Comparison of ENCODE assay signal across 9 cellular contexts in the genomic region with DNA sequence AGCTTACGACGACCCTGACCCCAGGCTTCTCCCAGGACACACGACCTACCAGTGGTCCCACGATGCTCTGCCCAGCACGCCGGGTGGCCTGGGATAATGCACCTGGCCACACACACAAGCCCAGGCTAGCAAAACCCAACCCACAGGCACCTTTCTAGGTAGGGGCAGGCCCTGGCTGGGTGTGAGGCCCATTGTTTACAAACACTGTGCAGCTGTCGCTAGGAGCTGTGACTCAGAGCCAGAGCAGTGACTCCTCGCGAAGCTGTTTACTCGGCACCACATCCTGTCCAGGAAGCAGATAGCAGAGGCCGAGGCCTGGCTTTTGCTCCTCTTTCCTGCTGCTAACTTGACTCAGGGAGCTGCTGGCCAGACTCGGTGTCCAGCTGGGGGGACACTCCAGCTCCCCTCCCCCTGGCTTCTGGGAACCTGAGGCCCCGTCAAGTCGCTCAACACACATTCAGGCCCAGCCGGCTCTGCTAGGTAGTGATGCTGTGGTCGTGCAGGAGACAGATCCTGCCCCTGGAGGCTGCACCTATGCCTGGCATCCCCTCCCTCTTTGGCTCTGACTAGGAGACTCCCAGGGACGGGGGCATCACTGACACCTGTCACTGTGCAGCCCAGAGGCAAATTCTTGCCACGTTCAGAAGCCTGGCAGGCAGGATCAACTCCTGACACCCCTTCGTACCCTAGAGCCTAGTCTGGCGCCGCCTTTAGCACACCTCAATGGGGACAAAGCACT. TPM values are rescaled to one million over a fixed set of nuclear protein-coding genes. Genes with fewer than 3 reads are reported as not detected.
A peak's percentile ranks its signal among the peaks of the same experiment; 100 is the strongest.
DNase-seq lines count a peak whose midpoint lies in the region; ATAC-seq and TF ChIP-seq lines count a peak whose summit lies in the region.
"Had no signal": no experiment of that assay in that cellular context is flagged by ENCODE, and none has a peak within 500 bp of the region (broad histone marks: within the 10 kb centered on the region; RNA-seq: fewer than 3 reads in every experiment).

No MANE protein-coding gene starts in this region.

- H3K9me3 Mint-ChIP-seq in activated T-helper 1 cell treated with anti-CD3 and anti-CD28 coated beads, Interleukin-12 subunit alpha, Interleukin-12 subunit beta, Interleukin-2, Interleukin-4 antibody, amounts not matched to agents 30 ng/mL and 10 ng/mL and 1 ng/mL, durations not matched to agents 14 hours and 24 hours and 36 hours: no peaks in the 10 kb centered on the region

- TF ChIP-seq CTCF in PC-3 (conservative IDR thresholded peaks at IDR 0.05; ENCODE audit: low read depth, low read length) (no peak), fibroblast of lung (conservative IDR thresholded peaks at IDR 0.05 in 1 of 2, IDR thresholded peaks at IDR 0.05 in 1 of 2; ENCODE audit: low read depth in 1 of 2, low read length in 2 of 2) (no peak), neural cell (IDR thresholded peaks at IDR 0.05; ENCODE audit: poor library complexity, severe bottlenecking) (no peak)

- peak overlapping the region; percentile 39; the same call in 1 of the 2 replicates for H3K4me3 ChIP-seq in PC-3 (ENCODE audit: low read length)
- no peak overlapping the region for H3K4me3 ChIP-seq in fibroblast of lung (replicated peaks in 1 of 4; ENCODE audit: control extremely low read depth in 1 of 4, insufficient read depth in 1 of 4, low read depth in 3 of 4, low read length in 4 of 4)
- H3K4me3 ChIP-seq in neural cell (ENCODE audit: low read length): no peak overlapping the region
- H3K4me3 ChIP-seq in stomach smooth muscle (ENCODE audit: low read length in 2 of 2): peak overlapping the region in 1 of 2 donors; percentile 44
- H3K4me3 ChIP-seq: SK-N-MC had no signal

- H3K27me3 ChIP-seq in PC-3 (ENCODE audit: low read length) (no peaks in the 10 kb centered on the region), fibroblast of lung (ENCODE audit: control insufficient read depth, insufficient read depth, low read length) (no peaks in the 10 kb centered on the region), neural cell (ENCODE audit: insufficient read depth, low read depth, low read length) (no peaks in the 10 kb centered on the region), stomach smooth muscle (ENCODE audit: control insufficient read depth in 1 of 2, insufficient read depth in 2 of 2, low read length in 2 of 2) (no peaks in the 10 kb centered on the region)

- peak overlapping the region; percentile 75 for H3K4me2 ChIP-seq in PC-3 (ENCODE audit: low read length)
- peak overlapping the region; percentile 62 for H3K4me2 ChIP-seq in fibroblast of lung (ENCODE audit: extremely low read depth, insufficient read depth, low read length)
- H3K4me2 ChIP-seq in neural cell (ENCODE audit: low read length): no peak overlapping the region

- no peak overlapping the region for H2AFZ ChIP-seq in PC-3 (ENCODE audit: low read length)
- H2AFZ ChIP-seq in fibroblast of lung (ENCODE audit: low read length): no peak overlapping the region
- no peak overlapping the region for H2AFZ ChIP-seq in neural cell (ENCODE audit: low read depth, low read length)

- H3K4me1 Mint-ChIP-seq in activated T-helper 1 cell treated with anti-CD3 and anti-CD28 coated beads, Interleukin-12 subunit alpha, Interleukin-12 subunit beta, Interleukin-2, Interleukin-4 antibody, amounts not matched to agents 30 ng/mL and 10 ng/mL and 1 ng/mL, durations not matched to agents 14 hours and 24 hours and 36 hours (ENCODE audit: low read depth): peaks cover 67% of the 10 kb centered on the region

- H3K79me2 ChIP-seq in PC-3 (ENCODE audit: low read length): peaks cover 42% of the 10 kb centered on the region
- no peaks in the 10 kb centered on the region for H3K79me2 ChIP-seq in fibroblast of lung (ENCODE audit: control insufficient read depth, insufficient read depth, low read length)
- peaks cover 31% of the 10 kb centered on the region for H3K79me2 ChIP-seq in neural cell (replicated peaks; ENCODE audit: insufficient read depth, low read length)

- H4K20me1 ChIP-seq in PC-3 (ENCODE audit: low read length) (no peaks in the 10 kb centered on the region; the same call in 1 of the 2 replicates), fibroblast of lung (ENCODE audit: control insufficient read depth, extremely low read depth, insufficient read depth, low read length) (no peaks in the 10 kb centered on the region), neural cell (ENCODE audit: insufficient read depth) (peaks cover 10% of the 10 kb centered on the region)

- CTCF ChIA-PET in PC-3 (lab: Charles Lee): interaction anchor here (0.6 to 2.2 kb wide), 3 partner anchors 10 to 186 kb away, joined by 4 to 20 read pairs (median 5); no protein-coding TSS in a partner anchor

- POLR2A ChIA-PET in PC-3 (lab: Charles Lee; ENCODE audit: unreplicated experiment): interaction anchor here (0.5 to 1.1 kb wide), 5 partner anchors 10 to 102 kb away, joined by 3 to 5 read pairs (median 3); no protein-coding TSS in a partner anchor

- H3K27ac ChIP-seq in PC-3 (ENCODE audit: low read length) (peak overlapping the region; percentile 95), fibroblast of lung (ENCODE audit: insufficient read depth, low read length) (peak overlapping the region; percentile 94), neural cell (ENCODE audit: low read length) (peak overlapping the region; percentile 72), stomach smooth muscle (ENCODE audit: low read length) (peak overlapping the region; percentile 93)
- H3K27ac ChIP-seq: SK-N-MC had no signal

- ATAC-seq in GM19438 (IDR thresholded peaks at IDR 0.05; ENCODE audit: low read depth, unreplicated experiment) (peak; percentile 93), HG03565 (IDR thresholded peaks at IDR 0.05; ENCODE audit: unreplicated experiment) (peak; percentile 84), PC-3 (peak; percentile 68)

- peak overlapping the region; percentile 100 for H3K27ac Mint-ChIP-seq in activated T-helper 1 cell treated with anti-CD3 and anti-CD28 coated beads, Interleukin-12 subunit alpha, Interleukin-12 subunit beta, Interleukin-2, Interleukin-4 antibody, amounts not matched to agents 30 ng/mL and 10 ng/mL and 1 ng/mL, durations not matched to agents 14 hours and 24 hours and 36 hours

- intact Hi-C loops in PC-3 (cut with micrococcal nuclease): no loop called here
- intact Hi-C loops in activated T-helper 1 cell treated with anti-CD3 and anti-CD28 coated beads, Interleukin-12 subunit alpha, Interleukin-12 subunit beta, Interleukin-2, Interleukin-4 antibody, amounts not matched to agents 30 ng/mL and 10 ng/mL and 1 ng/mL, durations not matched to agents 14 hours and 24 hours and 36 hours (cut with micrococcal nuclease): loop anchor here (1.0 kb wide), 4 partner anchors 10 to 19 kb away; a partner anchor contains a TSS

- H3K9ac ChIP-seq in PC-3 (ENCODE audit: low read length): peak overlapping the region; percentile 74
- peak overlapping the region; percentile 60 for H3K9ac ChIP-seq in fibroblast of lung (ENCODE audit: insufficient read depth, low read length)
- H3K9ac ChIP-seq in neural cell (ENCODE audit: low read length): peak overlapping the region; percentile 59
- H3K9ac ChIP-seq in stomach smooth muscle (ENCODE audit: low read length in 2 of 2): peak overlapping the region; percentile 54 to 73

- TSS peak; percentile 76 for BruUV-seq in PC-3 (replicated peaks; lab: Mats Ljungman, UMichigan)

- H3K9me3 ChIP-seq in PC-3 (ENCODE audit: low read length) (no peaks in the 10 kb centered on the region), fibroblast of lung (ENCODE audit: control insufficient read depth, insufficient read depth, low read depth, low read length) (no peaks in the 10 kb centered on the region), neural cell (ENCODE audit: low read length) (no peaks in the 10 kb centered on the region), stomach smooth muscle (ENCODE audit: control insufficient read depth in 2 of 2, low read length in 2 of 2) (no peaks in the 10 kb centered on the region)

- H3K9me2 ChIP-seq in PC-3 (replicated peaks; ENCODE audit: low read length): no peaks in the 10 kb centered on the region
- no peaks in the 10 kb centered on the region for H3K9me2 ChIP-seq in neural cell (ENCODE audit: insufficient read depth, low read length)

- H3K36me3 ChIP-seq in PC-3 (ENCODE audit: low read depth, low read length) (no peaks in the 10 kb centered on the region), fibroblast of lung (ENCODE audit: control insufficient read depth, insufficient read depth, low read length) (no peaks in the 10 kb centered on the region), neural cell (ENCODE audit: insufficient read depth, low read length) (no peaks in the 10 kb centered on the region), stomach smooth muscle (ENCODE audit: control insufficient read depth in 2 of 2, insufficient read depth in 2 of 2, low read length in 2 of 2) (no peaks in the 10 kb centered on the region)

- no peak for TF ChIP-seq RAD21 in neural cell (conservative IDR thresholded peaks at IDR 0.05)

- no peaks in the 10 kb centered on the region for H3K27me3 Mint-ChIP-seq in activated T-helper 1 cell treated with anti-CD3 and anti-CD28 coated beads, Interleukin-12 subunit alpha, Interleukin-12 subunit beta, Interleukin-2, Interleukin-4 antibody, amounts not matched to agents 30 ng/mL and 10 ng/mL and 1 ng/mL, durations not matched to agents 14 hours and 24 hours and 36 hours (ENCODE audit: insufficient read depth)

- H3K4me3 Mint-ChIP-seq in activated T-helper 1 cell treated with anti-CD3 and anti-CD28 coated beads, Interleukin-12 subunit alpha, Interleukin-12 subunit beta, Interleukin-2, Interleukin-4 antibody, amounts not matched to agents 30 ng/mL and 10 ng/mL and 1 ng/mL, durations not matched to agents 14 hours and 24 hours and 36 hours: peak overlapping the region; percentile 81

- H3F3A ChIP-seq in PC-3 (ENCODE audit: low read length, unreplicated experiment): no peaks in the 10 kb centered on the region
- H3F3A ChIP-seq in neural cell (ENCODE audit: insufficient read depth, low read length, poor library complexity, severe bottlenecking): no peaks in the 10 kb centered on the region

- TF ChIP-seq EP300 in neural cell (conservative IDR thresholded peaks at IDR 0.05; ENCODE audit: poor library complexity, severe bottlenecking): no peak

- H3K36me3 Mint-ChIP-seq in activated T-helper 1 cell treated with anti-CD3 and anti-CD28 coated beads, Interleukin-12 subunit alpha, Interleukin-12 subunit beta, Interleukin-2, Interleukin-4 antibody, amounts not matched to agents 30 ng/mL and 10 ng/mL and 1 ng/mL, durations not matched to agents 14 hours and 24 hours and 36 hours (ENCODE audit: low read depth): peaks cover 12% of the 10 kb centered on the region

- H3K4me1 ChIP-seq in PC-3 (ENCODE audit: insufficient read depth, low read length) (peaks cover 31% of the 10 kb centered on the region), fibroblast of lung (ENCODE audit: control insufficient read depth, extremely low read depth, insufficient read depth, low read length) (peaks cover 33% of the 10 kb centered on the region), stomach smooth muscle (ENCODE audit: control insufficient read depth, insufficient read depth, low read length) (peaks cover 49% of the 10 kb centered on the region)

- DNase-seq in CD1c-positive myeloid dendritic cell (ENCODE audit: extremely low spot score) (peak; percentile 93), PC-3 (peak; percentile 95), fibroblast of lung (ENCODE audit: low read depth in 2 of 2) (peak; percentile 90 to 95)
- DNase-seq in activated T-helper 1 cell treated with anti-CD3 and anti-CD28 coated beads, Interleukin-12 subunit alpha, Interleukin-12 subunit beta, Interleukin-2, Interleukin-4 antibody, amounts not matched to agents 30 ng/mL and 10 ng/mL and 1 ng/mL, durations not matched to agents 14 hours and 24 hours and 36 hours (ENCODE audit: low spot score): peak; percentile 91

RNA-seq across cellular contexts. Expression of a gene that starts 12.8 kb away (rescaled TPM):
- total RNA-seq in PC-3 (2014; rRNA removed): 30.5 and 32.2 TPM in 2 replicates
- total RNA-seq in activated T-helper 1 cell treated with anti-CD3 and anti-CD28 coated beads, Interleukin-12 subunit alpha, Interleukin-12 subunit beta, Interleukin-2, Interleukin-4 antibody, amounts not matched to agents 30 ng/mL and 10 ng/mL and 1 ng/mL, durations not matched to agents 14 hours and 24 hours and 36 hours: 88.7 and 94.4 TPM in 2 replicates
- total RNA-seq in fibroblast of lung: 16.2 and 23.6 TPM in 2 replicates
- polyA plus RNA-seq in fibroblast of lung: 16.6 and 22.4 TPM in 2 replicates
- 10.6 and 15.5 TPM in 2 replicates for polyA plus RNA-seq in fibroblast of lung (2012)
- 16.8 and 18.8 TPM in 2 replicates for polyA minus RNA-seq in fibroblast of lung (ENCODE audit: low replicate concordance)
- polyA plus RNA-seq in neural cell: 174 and 253 TPM in 2 replicates
- 152 and 161 TPM in 2 replicates for polyA minus RNA-seq in neural cell

RNA-seq across cellular contexts. Expression of a gene that starts 29.9 kb away (rescaled TPM):
- total RNA-seq in PC-3 (2014; rRNA removed): not detected in 2 replicates
- total RNA-seq in activated T-helper 1 cell treated with anti-CD3 and anti-CD28 coated beads, Interleukin-12 subunit alpha, Interleukin-12 subunit beta, Interleukin-2, Interleukin-4 antibody, amounts not matched to agents 30 ng/mL and 10 ng/mL and 1 ng/mL, durations not matched to agents 14 hours and 24 hours and 36 hours: 8.6 and 9.4 TPM in 2 replicates
- 3.3 and 4.1 TPM in 2 replicates for total RNA-seq in fibroblast of lung
- 0.86 and 2.6 TPM in 2 replicates for polyA plus RNA-seq in fibroblast of lung
- polyA plus RNA-seq in fibroblast of lung (2012): 1.4 and 2.6 TPM in 2 replicates
- polyA minus RNA-seq in fibroblast of lung (ENCODE audit: low replicate concordance): 7.6 and 11.0 TPM in 2 replicates
- polyA plus RNA-seq in neural cell: not detected in 2 replicates
- polyA minus RNA-seq in neural cell: not detected in 2 replicates
